1 cellular context compared by ENCODE assay signal in the genomic region with DNA sequence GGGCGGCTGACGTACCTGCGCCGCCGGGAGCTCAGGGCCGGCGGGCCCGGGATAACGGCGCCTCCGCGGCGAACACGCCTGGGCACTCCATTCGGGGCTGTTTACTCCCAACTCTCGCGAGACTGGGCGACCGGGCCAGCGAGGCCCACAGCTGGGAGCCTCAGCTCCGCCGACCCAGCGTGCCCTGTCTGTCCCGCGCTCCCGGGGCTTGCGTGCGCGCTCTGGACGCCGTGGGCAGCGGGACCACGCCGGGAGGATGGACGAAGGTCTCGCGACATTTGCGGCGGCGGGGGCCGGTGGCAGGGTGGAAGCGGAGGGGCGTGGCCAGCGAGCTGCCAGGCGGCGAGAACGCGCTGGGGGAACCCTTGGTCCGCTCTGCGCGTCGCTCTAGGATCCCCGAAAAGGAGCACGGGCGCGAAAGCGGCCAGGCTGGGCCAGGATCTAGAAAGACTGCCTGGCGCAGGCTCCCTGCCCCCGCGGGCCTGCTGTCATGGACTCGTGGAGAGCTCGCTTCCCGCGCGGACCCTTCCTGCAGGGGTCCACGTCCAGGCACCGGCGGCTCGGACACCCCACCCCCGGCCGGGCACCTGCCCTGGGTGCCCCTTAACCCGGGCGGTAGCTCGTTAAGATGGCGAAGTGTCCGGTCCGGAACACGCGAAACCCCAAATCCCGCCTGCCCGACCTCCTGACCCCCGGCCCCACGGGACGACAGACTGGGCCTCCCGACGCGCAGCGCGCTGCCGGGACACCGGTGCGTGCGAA.
TF ChIP-seq lines count a peak whose summit lies in the region.

A gene (minus strand): TSS at position 223 of the 762 bp plus-strand sequence. CDS start 15,159 bp downstream, outside the sequence.

TF ChIP-seq in HepG2, 621 proteins besides CTCF, POLR2A, EP300 and RAD21 (continued from another document and continues in another):
- TF ChIP-seq, protein P1, sequence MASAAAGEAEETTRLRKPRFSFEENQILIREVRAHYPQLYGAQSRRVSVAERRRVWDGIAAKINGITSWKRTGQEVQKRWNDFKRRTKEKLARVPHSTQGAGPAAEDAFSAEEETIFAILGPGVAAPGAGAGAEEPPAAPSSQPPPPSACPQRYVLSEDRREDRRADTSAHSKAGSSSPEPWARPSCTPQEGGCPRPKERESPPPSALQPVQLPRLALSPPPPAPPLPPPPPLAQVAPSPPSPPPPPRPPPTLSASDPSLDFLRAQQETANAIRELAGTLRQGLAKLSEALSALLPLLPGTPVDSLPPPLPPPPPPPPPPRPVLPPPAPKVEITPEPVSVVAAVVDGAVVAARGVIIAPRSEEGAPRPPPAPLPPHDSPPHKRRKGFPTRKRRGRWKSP (CRISPR knock-in tag; IDR thresholded peaks at IDR 0.05): peak; percentile 46
- TF ChIP-seq MTA1 (CRISPR knock-in tag; IDR thresholded peaks at IDR 0.05; ENCODE audit: borderline replicate concordance) (peak; percentile 13; the same call in 1 of the 2 replicates), NAIF1 (CRISPR knock-in tag; IDR thresholded peaks at IDR 0.05; ENCODE audit: borderline replicate concordance) (no peak; the same call in 1 of the 2 replicates), ZNF282 (IDR thresholded peaks at IDR 0.05; ENCODE audit: partially characterized antibody) (no peak), ZNF124 (CRISPR knock-in tag; IDR thresholded peaks at IDR 0.05) (no peak; the same call in 1 of the 2 replicates), ZNF543 (CRISPR knock-in tag; IDR thresholded peaks at IDR 0.05) (peak; percentile 73), SIN3A (IDR thresholded peaks at IDR 0.05; ENCODE audit: borderline replicate concordance, low read depth, low read length) (peak; percentile 71; the same call in 1 of the 2 replicates), KDM5A (IDR thresholded peaks at IDR 0.05; ENCODE audit: borderline replicate concordance, low read length) (peak; percentile 68), ERF (CRISPR knock-in tag; IDR thresholded peaks at IDR 0.05) (peak; percentile 92), RFX5 (IDR thresholded peaks at IDR 0.05; ENCODE audit: low read depth, low read length) (no peak), SKI (IDR thresholded peaks at IDR 0.05; ENCODE audit: partially characterized antibody) (no peak), SUZ12 (IDR thresholded peaks at IDR 0.05; ENCODE audit: low read depth, low read length) (no peak), THYN1 (CRISPR knock-in tag; IDR thresholded peaks at IDR 0.05; ENCODE audit: borderline replicate concordance, low read depth) (no peak), MTF2 (CRISPR knock-in tag; IDR thresholded peaks at IDR 0.05; ENCODE audit: borderline replicate concordance) (no peak), ZFP90 (CRISPR knock-in tag; IDR thresholded peaks at IDR 0.05; ENCODE audit: borderline replicate concordance) (peak; percentile 33; the same call in 1 of the 2 replicates), SMYD3 (CRISPR knock-in tag; IDR thresholded peaks at IDR 0.05) (no peak), ZBTB7A (CRISPR knock-in tag; IDR thresholded peaks at IDR 0.05) (peak; percentile 78; the same call in 1 of the 2 replicates), ZSCAN9 (CRISPR knock-in tag; IDR thresholded peaks at IDR 0.05; ENCODE audit: borderline replicate concordance) (no peak; the same call in 1 of the 2 replicates), MAZ (IDR thresholded peaks at IDR 0.05; ENCODE audit: borderline replicate concordance, low read depth, low read length) (peak; percentile 75; the same call in 1 of the 2 replicates), MAZ (CRISPR knock-in tag; IDR thresholded peaks at IDR 0.05; ENCODE audit: low read depth) (peak; percentile 98), KLF12 (CRISPR knock-in tag; IDR thresholded peaks at IDR 0.05; ENCODE audit: borderline replicate concordance) (peak; percentile 76; the same call in 1 of the 2 replicates), KMT2A (CRISPR knock-in tag; IDR thresholded peaks at IDR 0.05) (peak; percentile 90), HNRNPUL1 (IDR thresholded peaks at IDR 0.05; ENCODE audit: low read depth, low read length) (peak; percentile 70; the same call in 1 of the 2 replicates), MEIS1 (CRISPR knock-in tag; IDR thresholded peaks at IDR 0.05; ENCODE audit: borderline replicate concordance) (no peak; the same call in 1 of the 2 replicates), ZNF564 (CRISPR knock-in tag; IDR thresholded peaks at IDR 0.05) (peak; percentile 79; the same call in 1 of the 2 replicates), KDM6A (CRISPR knock-in tag; IDR thresholded peaks at IDR 0.05; ENCODE audit: low read depth) (no peak)
- TF ChIP-seq, protein P2, sequence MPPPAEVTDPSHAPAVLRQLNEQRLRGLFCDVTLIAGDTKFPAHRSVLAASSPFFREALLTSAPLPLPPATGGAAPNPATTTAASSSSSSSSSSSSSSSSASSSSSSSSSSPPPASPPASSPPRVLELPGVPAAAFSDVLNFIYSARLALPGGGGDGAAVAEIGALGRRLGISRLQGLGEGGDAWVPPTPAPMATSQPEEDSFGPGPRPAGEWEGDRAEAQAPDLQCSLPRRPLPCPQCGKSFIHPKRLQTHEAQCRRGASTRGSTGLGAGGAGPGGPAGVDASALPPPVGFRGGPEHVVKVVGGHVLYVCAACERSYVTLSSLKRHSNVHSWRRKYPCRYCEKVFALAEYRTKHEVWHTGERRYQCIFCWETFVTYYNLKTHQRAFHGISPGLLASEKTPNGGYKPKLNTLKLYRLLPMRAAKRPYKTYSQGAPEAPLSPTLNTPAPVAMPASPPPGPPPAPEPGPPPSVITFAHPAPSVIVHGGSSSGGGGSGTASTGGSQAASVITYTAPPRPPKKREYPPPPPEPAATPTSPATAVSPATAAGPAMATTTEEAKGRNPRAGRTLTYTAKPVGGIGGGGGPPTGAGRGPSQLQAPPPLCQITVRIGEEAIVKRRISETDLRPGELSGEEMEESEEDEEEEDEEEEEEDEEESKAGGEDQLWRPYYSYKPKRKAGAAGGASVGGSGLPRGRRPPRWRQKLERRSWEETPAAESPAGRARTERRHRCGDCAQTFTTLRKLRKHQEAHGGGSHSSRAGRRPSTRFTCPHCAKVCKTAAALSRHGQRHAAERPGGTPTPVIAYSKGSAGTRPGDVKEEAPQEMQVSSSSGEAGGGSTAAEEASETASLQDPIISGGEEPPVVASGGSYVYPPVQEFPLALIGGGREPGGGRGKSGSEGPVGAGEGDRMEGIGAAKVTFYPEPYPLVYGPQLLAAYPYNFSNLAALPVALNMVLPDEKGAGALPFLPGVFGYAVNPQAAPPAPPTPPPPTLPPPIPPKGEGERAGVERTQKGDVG (CRISPR knock-in tag; IDR thresholded peaks at IDR 0.05; ENCODE audit: borderline replicate concordance): peak; percentile 93; the same call in 1 of the 2 replicates
- TF ChIP-seq, protein P3, sequence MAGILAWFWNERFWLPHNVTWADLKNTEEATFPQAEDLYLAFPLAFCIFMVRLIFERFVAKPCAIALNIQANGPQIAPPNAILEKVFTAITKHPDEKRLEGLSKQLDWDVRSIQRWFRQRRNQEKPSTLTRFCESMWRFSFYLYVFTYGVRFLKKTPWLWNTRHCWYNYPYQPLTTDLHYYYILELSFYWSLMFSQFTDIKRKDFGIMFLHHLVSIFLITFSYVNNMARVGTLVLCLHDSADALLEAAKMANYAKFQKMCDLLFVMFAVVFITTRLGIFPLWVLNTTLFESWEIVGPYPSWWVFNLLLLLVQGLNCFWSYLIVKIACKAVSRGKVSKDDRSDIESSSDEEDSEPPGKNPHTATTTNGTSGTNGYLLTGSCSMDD (CRISPR knock-in tag; IDR thresholded peaks at IDR 0.05): no peak
- TF ChIP-seq, protein P4, sequence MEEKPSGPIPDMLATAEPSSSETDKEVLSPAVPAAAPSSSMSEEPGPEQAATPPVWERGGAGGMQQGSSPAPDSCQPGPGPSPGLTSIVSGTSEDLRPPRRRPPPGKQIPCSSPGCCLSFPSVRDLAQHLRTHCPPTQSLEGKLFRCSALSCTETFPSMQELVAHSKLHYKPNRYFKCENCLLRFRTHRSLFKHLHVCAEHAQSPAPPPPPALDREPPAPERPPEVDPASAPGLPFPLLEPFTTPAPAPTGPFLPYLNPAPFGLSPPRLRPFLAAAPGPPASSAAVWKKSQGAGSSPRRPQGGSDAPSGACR (CRISPR knock-in tag; IDR thresholded peaks at IDR 0.05): peak; percentile 68; the same call in 1 of the 2 replicates
- TF ChIP-seq, protein P5, sequence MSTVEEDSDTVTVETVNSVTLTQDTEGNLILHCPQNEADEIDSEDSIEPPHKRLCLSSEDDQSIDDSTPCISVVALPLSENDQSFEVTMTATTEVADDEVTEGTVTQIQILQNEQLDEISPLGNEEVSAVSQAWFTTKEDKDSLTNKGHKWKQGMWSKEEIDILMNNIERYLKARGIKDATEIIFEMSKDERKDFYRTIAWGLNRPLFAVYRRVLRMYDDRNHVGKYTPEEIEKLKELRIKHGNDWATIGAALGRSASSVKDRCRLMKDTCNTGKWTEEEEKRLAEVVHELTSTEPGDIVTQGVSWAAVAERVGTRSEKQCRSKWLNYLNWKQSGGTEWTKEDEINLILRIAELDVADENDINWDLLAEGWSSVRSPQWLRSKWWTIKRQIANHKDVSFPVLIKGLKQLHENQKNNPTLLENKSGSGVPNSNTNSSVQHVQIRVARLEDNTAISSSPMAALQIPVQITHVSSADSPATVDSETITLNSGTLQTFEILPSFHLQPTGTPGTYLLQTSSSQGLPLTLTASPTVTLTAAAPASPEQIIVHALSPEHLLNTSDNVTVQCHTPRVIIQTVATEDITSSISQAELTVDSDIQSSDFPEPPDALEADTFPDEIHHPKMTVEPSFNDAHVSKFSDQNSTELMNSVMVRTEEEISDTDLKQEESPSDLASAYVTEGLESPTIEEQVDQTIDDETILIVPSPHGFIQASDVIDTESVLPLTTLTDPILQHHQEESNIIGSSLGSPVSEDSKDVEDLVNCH (CRISPR knock-in tag; IDR thresholded peaks at IDR 0.05): no peak
- TF ChIP-seq, protein P6, sequence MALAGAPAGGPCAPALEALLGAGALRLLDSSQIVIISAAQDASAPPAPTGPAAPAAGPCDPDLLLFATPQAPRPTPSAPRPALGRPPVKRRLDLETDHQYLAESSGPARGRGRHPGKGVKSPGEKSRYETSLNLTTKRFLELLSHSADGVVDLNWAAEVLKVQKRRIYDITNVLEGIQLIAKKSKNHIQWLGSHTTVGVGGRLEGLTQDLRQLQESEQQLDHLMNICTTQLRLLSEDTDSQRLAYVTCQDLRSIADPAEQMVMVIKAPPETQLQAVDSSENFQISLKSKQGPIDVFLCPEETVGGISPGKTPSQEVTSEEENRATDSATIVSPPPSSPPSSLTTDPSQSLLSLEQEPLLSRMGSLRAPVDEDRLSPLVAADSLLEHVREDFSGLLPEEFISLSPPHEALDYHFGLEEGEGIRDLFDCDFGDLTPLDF (CRISPR knock-in tag; IDR thresholded peaks at IDR 0.05): peak; percentile 32; the same call in 1 of the 2 replicates
- TF ChIP-seq, protein P7, sequence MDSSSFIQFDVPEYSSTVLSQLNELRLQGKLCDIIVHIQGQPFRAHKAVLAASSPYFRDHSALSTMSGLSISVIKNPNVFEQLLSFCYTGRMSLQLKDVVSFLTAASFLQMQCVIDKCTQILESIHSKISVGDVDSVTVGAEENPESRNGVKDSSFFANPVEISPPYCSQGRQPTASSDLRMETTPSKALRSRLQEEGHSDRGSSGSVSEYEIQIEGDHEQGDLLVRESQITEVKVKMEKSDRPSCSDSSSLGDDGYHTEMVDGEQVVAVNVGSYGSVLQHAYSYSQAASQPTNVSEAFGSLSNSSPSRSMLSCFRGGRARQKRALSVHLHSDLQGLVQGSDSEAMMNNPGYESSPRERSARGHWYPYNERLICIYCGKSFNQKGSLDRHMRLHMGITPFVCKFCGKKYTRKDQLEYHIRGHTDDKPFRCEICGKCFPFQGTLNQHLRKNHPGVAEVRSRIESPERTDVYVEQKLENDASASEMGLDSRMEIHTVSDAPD (CRISPR knock-in tag; IDR thresholded peaks at IDR 0.05): no peak; the same call in 1 of the 2 replicates
- TF ChIP-seq, protein P8, sequence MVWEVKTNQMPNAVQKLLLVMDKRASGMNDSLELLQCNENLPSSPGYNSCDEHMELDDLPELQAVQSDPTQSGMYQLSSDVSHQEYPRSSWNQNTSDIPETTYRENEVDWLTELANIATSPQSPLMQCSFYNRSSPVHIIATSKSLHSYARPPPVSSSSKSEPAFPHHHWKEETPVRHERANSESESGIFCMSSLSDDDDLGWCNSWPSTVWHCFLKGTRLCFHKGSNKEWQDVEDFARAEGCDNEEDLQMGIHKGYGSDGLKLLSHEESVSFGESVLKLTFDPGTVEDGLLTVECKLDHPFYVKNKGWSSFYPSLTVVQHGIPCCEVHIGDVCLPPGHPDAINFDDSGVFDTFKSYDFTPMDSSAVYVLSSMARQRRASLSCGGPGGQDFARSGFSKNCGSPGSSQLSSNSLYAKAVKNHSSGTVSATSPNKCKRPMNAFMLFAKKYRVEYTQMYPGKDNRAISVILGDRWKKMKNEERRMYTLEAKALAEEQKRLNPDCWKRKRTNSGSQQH (CRISPR knock-in tag; IDR thresholded peaks at IDR 0.05; ENCODE audit: low read depth): peak; percentile 58
- TF ChIP-seq, protein P9, sequence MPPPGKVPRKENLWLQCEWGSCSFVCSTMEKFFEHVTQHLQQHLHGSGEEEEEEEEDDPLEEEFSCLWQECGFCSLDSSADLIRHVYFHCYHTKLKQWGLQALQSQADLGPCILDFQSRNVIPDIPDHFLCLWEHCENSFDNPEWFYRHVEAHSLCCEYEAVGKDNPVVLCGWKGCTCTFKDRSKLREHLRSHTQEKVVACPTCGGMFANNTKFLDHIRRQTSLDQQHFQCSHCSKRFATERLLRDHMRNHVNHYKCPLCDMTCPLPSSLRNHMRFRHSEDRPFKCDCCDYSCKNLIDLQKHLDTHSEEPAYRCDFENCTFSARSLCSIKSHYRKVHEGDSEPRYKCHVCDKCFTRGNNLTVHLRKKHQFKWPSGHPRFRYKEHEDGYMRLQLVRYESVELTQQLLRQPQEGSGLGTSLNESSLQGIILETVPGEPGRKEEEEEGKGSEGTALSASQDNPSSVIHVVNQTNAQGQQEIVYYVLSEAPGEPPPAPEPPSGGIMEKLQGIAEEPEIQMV (CRISPR knock-in tag; IDR thresholded peaks at IDR 0.05; ENCODE audit: low read depth): peak; percentile 33; the same call in 1 of the 2 replicates
- TF ChIP-seq, protein P10, sequence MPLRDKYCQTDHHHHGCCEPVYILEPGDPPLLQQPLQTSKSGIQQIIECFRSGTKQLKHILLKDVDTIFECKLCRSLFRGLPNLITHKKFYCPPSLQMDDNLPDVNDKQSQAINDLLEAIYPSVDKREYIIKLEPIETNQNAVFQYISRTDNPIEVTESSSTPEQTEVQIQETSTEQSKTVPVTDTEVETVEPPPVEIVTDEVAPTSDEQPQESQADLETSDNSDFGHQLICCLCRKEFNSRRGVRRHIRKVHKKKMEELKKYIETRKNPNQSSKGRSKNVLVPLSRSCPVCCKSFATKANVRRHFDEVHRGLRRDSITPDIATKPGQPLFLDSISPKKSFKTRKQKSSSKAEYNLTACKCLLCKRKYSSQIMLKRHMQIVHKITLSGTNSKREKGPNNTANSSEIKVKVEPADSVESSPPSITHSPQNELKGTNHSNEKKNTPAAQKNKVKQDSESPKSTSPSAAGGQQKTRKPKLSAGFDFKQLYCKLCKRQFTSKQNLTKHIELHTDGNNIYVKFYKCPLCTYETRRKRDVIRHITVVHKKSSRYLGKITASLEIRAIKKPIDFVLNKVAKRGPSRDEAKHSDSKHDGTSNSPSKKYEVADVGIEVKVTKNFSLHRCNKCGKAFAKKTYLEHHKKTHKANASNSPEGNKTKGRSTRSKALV (CRISPR knock-in tag; IDR thresholded peaks at IDR 0.05): peak; percentile 53; the same call in 1 of the 2 replicates
- TF ChIP-seq, protein P11, sequence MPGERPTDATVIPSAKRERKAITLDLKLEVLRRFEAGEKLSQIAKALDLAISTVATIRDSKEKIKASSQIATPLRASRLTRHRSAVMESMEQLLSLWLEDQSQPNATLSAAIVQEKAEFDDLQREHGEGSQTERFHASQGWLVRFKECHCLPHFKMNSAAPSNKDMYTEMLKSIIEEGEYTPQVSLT (CRISPR knock-in tag; IDR thresholded peaks at IDR 0.05; ENCODE audit: borderline replicate concordance, low read depth): no peak
